Comparison of ENCODE assay signal across 2 cellular contexts in the genomic region with DNA sequence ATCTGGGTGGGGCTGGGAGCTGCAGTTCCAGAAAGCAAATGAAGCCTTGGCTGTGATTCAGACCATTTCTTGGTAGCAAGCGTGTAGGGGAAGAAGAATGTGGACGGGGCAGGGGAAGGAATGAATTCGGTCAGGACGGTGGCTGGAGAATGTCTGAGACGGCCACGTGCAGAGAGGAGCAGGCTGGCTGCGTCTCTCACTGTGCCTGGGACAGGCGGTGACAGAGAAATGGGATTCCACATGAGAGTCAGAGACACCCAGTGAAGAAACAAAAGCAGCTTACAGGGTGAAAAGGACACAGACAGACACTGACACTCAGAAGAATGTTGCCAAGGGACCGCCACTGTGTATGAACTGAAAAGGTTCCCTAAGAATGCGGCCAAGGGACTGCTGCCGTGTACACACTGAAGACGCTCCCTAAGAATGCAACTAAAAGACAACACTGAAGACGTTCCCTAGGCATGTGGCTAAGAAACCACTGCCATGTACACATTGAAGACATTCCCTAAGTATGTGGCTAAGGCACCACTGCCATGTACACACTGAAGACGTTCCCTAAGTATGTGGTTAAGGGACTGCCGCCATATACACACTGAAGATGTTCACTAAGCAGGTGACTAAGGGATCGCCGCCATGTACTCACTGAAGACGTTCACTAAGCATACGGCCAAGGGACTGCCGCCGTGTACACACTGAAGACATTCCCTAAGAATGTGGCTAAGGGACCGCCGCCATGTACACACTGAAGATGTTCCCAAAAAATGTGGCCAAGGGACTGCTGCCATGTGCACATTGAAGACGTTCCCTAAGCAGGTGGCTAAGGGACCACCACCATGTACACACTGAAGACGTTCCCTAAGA.
TF ChIP-seq lines count a peak whose summit lies in the region.

No MANE protein-coding gene starts in this region.

TF ChIP-seq in SK-N-SH treated with all-trans-retinoic acid at 6 μM for 48 hours, 23 proteins besides CTCF, POLR2A, EP300 and RAD21 (continued from another document):
- TF ChIP-seq, protein P1, sequence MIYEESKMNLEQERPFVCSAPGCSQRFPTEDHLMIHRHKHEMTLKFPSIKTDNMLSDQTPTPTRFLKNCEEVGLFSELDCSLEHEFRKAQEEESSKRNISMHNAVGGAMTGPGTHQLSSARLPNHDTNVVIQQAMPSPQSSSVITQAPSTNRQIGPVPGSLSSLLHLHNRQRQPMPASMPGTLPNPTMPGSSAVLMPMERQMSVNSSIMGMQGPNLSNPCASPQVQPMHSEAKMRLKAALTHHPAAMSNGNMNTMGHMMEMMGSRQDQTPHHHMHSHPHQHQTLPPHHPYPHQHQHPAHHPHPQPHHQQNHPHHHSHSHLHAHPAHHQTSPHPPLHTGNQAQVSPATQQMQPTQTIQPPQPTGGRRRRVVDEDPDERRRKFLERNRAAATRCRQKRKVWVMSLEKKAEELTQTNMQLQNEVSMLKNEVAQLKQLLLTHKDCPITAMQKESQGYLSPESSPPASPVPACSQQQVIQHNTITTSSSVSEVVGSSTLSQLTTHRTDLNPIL (CRISPR knock-in tag; IDR thresholded peaks at IDR 0.05; ENCODE audit: low read depth) = no peak
- TF ChIP-seq ZFP3 (CRISPR knock-in tag; IDR thresholded peaks at IDR 0.05) = no peak
- no peak for TF ChIP-seq BACH2 (CRISPR knock-in tag; IDR thresholded peaks at IDR 0.05; ENCODE audit: borderline replicate concordance)
- TF ChIP-seq, protein P2, sequence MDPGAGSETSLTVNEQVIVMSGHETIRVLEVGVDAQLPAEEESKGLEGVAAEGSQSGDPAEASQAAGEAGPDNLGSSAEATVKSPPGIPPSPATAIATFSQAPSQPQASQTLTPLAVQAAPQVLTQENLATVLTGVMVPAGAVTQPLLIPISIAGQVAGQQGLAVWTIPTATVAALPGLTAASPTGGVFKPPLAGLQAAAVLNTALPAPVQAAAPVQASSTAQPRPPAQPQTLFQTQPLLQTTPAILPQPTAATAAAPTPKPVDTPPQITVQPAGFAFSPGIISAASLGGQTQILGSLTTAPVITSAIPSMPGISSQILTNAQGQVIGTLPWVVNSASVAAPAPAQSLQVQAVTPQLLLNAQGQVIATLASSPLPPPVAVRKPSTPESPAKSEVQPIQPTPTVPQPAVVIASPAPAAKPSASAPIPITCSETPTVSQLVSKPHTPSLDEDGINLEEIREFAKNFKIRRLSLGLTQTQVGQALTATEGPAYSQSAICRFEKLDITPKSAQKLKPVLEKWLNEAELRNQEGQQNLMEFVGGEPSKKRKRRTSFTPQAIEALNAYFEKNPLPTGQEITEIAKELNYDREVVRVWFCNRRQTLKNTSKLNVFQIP (CRISPR knock-in tag; IDR thresholded peaks at IDR 0.05; ENCODE audit: borderline replicate concordance, low read depth) = no peak
- TF ChIP-seq ARNTL (CRISPR knock-in tag; IDR thresholded peaks at IDR 0.05; ENCODE audit: borderline replicate concordance, low read depth) = no peak
- TF ChIP-seq, protein P3, sequence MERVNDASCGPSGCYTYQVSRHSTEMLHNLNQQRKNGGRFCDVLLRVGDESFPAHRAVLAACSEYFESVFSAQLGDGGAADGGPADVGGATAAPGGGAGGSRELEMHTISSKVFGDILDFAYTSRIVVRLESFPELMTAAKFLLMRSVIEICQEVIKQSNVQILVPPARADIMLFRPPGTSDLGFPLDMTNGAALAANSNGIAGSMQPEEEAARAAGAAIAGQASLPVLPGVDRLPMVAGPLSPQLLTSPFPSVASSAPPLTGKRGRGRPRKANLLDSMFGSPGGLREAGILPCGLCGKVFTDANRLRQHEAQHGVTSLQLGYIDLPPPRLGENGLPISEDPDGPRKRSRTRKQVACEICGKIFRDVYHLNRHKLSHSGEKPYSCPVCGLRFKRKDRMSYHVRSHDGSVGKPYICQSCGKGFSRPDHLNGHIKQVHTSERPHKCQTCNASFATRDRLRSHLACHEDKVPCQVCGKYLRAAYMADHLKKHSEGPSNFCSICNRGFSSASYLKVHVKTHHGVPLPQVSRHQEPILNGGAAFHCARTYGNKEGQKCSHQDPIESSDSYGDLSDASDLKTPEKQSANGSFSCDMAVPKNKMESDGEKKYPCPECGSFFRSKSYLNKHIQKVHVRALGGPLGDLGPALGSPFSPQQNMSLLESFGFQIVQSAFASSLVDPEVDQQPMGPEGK (CRISPR knock-in tag; IDR thresholded peaks at IDR 0.05; ENCODE audit: borderline replicate concordance) = no peak
- no peak for TF ChIP-seq ZNF70 (CRISPR knock-in tag; IDR thresholded peaks at IDR 0.05)
- no peak for TF ChIP-seq ESRRG (CRISPR knock-in tag; IDR thresholded peaks at IDR 0.05)
- no peak for TF ChIP-seq ZNF8 (CRISPR knock-in tag; IDR thresholded peaks at IDR 0.05)
- TF ChIP-seq ZFP30 (CRISPR knock-in tag; IDR thresholded peaks at IDR 0.05) = no peak
- no peak for TF ChIP-seq TCF4 (CRISPR knock-in tag; IDR thresholded peaks at IDR 0.05; ENCODE audit: borderline replicate concordance)
- TF ChIP-seq, protein P4, sequence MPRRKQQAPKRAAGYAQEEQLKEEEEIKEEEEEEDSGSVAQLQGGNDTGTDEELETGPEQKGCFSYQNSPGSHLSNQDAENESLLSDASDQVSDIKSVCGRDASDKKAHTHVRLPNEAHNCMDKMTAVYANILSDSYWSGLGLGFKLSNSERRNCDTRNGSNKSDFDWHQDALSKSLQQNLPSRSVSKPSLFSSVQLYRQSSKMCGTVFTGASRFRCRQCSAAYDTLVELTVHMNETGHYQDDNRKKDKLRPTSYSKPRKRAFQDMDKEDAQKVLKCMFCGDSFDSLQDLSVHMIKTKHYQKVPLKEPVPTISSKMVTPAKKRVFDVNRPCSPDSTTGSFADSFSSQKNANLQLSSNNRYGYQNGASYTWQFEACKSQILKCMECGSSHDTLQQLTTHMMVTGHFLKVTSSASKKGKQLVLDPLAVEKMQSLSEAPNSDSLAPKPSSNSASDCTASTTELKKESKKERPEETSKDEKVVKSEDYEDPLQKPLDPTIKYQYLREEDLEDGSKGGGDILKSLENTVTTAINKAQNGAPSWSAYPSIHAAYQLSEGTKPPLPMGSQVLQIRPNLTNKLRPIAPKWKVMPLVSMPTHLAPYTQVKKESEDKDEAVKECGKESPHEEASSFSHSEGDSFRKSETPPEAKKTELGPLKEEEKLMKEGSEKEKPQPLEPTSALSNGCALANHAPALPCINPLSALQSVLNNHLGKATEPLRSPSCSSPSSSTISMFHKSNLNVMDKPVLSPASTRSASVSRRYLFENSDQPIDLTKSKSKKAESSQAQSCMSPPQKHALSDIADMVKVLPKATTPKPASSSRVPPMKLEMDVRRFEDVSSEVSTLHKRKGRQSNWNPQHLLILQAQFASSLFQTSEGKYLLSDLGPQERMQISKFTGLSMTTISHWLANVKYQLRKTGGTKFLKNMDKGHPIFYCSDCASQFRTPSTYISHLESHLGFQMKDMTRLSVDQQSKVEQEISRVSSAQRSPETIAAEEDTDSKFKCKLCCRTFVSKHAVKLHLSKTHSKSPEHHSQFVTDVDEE (CRISPR knock-in tag; IDR thresholded peaks at IDR 0.05) = no peak
- no peak for TF ChIP-seq SNAI2 (CRISPR knock-in tag; IDR thresholded peaks at IDR 0.05)
- TF ChIP-seq TOX (CRISPR knock-in tag; IDR thresholded peaks at IDR 0.05; ENCODE audit: borderline replicate concordance) = no peak
- TF ChIP-seq OSR1 (CRISPR knock-in tag; IDR thresholded peaks at IDR 0.05) = no peak

TF ChIP-seq in SK-N-SH, 30 proteins besides CTCF, POLR2A, EP300 and RAD21 (continued from another document):
- no peak for TF ChIP-seq RCOR1 (IDR thresholded peaks at IDR 0.05; ENCODE audit: low read length)
- TF ChIP-seq, protein P5, sequence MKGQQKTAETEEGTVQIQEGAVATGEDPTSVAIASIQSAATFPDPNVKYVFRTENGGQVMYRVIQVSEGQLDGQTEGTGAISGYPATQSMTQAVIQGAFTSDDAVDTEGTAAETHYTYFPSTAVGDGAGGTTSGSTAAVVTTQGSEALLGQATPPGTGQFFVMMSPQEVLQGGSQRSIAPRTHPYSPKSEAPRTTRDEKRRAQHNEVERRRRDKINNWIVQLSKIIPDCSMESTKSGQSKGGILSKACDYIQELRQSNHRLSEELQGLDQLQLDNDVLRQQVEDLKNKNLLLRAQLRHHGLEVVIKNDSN (IDR thresholded peaks at IDR 0.05; ENCODE audit: borderline replicate concordance, low read depth) = no peak
- TF ChIP-seq SIN3A (IDR thresholded peaks at IDR 0.05; ENCODE audit: borderline replicate concordance, low read depth, low read length) = no peak
- TF ChIP-seq EZH2phosphoT487 (IDR thresholded peaks at IDR 0.05; ENCODE audit: borderline replicate concordance, low read depth) = no peak
- no peak for TF ChIP-seq SMC3 (IDR thresholded peaks at IDR 0.05; ENCODE audit: low read depth, low read length)
- TF ChIP-seq NRF1 (IDR thresholded peaks at IDR 0.05; ENCODE audit: low read depth, low read length) = no peak
- TF ChIP-seq FOSL2 (IDR thresholded peaks at IDR 0.05; ENCODE audit: borderline replicate concordance, low read depth) = no peak
